In genomic region chr2:9174771-9175441, GRCh38 we compare ENCODE assay signal across 9 cellular contexts. TPM values are rescaled to one million over a fixed set of nuclear protein-coding genes. Genes with fewer than 3 reads are reported as not detected.
DNase-seq lines count a peak whose midpoint lies in the region; ATAC-seq, FAIRE-seq and TF ChIP-seq lines count a peak whose summit lies in the region.
"Had no signal": no experiment of that assay in that cellular context is flagged by ENCODE, and none has a peak within 500 bp of the region (broad histone marks: within the 10 kb centered on the region; RNA-seq: fewer than 3 reads in every experiment).

No MANE protein-coding gene starts in this region.

- no peak for TF ChIP-seq POLR2A in endothelial cell of umbilical vein (IDR thresholded peaks at IDR 0.05; ENCODE audit: low read depth, low read length)

- no peaks in the 10 kb centered on the region for H3K9me1 ChIP-seq in endothelial cell of umbilical vein (replicated peaks; ENCODE audit: control insufficient read depth, extremely low read depth, insufficient read depth, low read length)

- no peaks in the 10 kb centered on the region for H3K79me2 ChIP-seq in endothelial cell of umbilical vein (ENCODE audit: control insufficient read depth, insufficient read depth, low read length)

- intact Hi-C loops in endothelial cell of umbilical vein (cut with micrococcal nuclease): loop anchor here (1.0 kb wide), 1 partner anchor 26 kb away; no protein-coding TSS in a partner anchor

- DNase-seq in NCI-H2107 treated with DMSO at 0.1 percent for 48 hours (lab: John Stamatoyannopoulos, UW; ENCODE audit: unreplicated experiment): peak; percentile 70
- DNase-seq in NCI-H2107 (lab: John Stamatoyannopoulos, UW): no peak
- DNase-seq in NCI-H69 (lab: John Stamatoyannopoulos, UW): peak; percentile 77
- peak; percentile 64 for DNase-seq in endothelial cell of umbilical vein (ENCODE audit: low read depth, low spot score)
- DNase-seq in nucleus accumbens (lab: John Stamatoyannopoulos, UW): no peak
- no peak for DNase-seq in pons (ENCODE audit: low spot score)
- DNase-seq: activated CD4-positive, alpha-beta T cell treated with anti-CD3 and anti-CD28 coated beads for 48 hours had no signal

- peaks cover 20% of the 10 kb centered on the region for H3K4me1 ChIP-seq in endothelial cell of umbilical vein (ENCODE audit: control insufficient read depth, extremely low read depth, insufficient read depth, low read length)
- H3K4me1 ChIP-seq in skeletal muscle satellite cell (ENCODE audit: control insufficient read depth, insufficient read depth, low read length): peaks cover 37% of the 10 kb centered on the region

- POLR2A ChIA-PET in endothelial cell of umbilical vein (lab: Charles Lee): interaction anchor here (0.5 to 0.6 kb wide), 2 partner anchors 159 to 323 kb away, joined by 3 to 7 read pairs; no protein-coding TSS in a partner anchor

- H3K4me2 ChIP-seq in endothelial cell of umbilical vein (ENCODE audit: insufficient read depth, low read length) (no peak overlapping the region), skeletal muscle satellite cell (ENCODE audit: low read length) (peak overlapping the region; percentile 54)

- peak; percentile 79 for FAIRE-seq in endothelial cell of umbilical vein (lab: Jason Lieb, UNC)

- H3K36me3 ChIP-seq in endothelial cell of umbilical vein (ENCODE audit: control insufficient read depth in 2 of 2, extremely low read depth in 1 of 2, insufficient read depth in 2 of 2, low read length in 2 of 2): no peaks in the 10 kb centered on the region
- no peaks in the 10 kb centered on the region for H3K36me3 ChIP-seq in skeletal muscle satellite cell (ENCODE audit: insufficient read depth, low read length)

- H3K9me3 ChIP-seq in endothelial cell of umbilical vein (replicated peaks; ENCODE audit: control insufficient read depth, insufficient read depth, low read length) (no peaks in the 10 kb centered on the region), skeletal muscle satellite cell (replicated peaks; ENCODE audit: low read length) (no peaks in the 10 kb centered on the region)

- CTCF ChIA-PET in endothelial cell of umbilical vein (lab: Charles Lee): interaction anchor here (0.6 to 1.1 kb wide), 7 partner anchors 9 to 158 kb away, joined by 3 to 6 read pairs (median 3); no protein-coding TSS in a partner anchor

- H2AFZ ChIP-seq in endothelial cell of umbilical vein (ENCODE audit: low read depth, low read length): no peak overlapping the region

- no peak for ATAC-seq in HG02840 (IDR thresholded peaks at IDR 0.05; ENCODE audit: low FRiP score, unreplicated experiment)

- no TSS peak for BruUV-seq in endothelial cell of umbilical vein (replicated peaks; lab: Mats Ljungman, UMichigan)

- no peaks in the 10 kb centered on the region for H4K20me1 ChIP-seq in endothelial cell of umbilical vein (replicated peaks; ENCODE audit: control insufficient read depth, extremely low read depth, insufficient read depth, low read length)

- dilution Hi-C loops in endothelial cell of umbilical vein (cut with MboI; ENCODE audit: extremely low pct_ligation_motif_present, low sequenced_read_pairs): loop anchor here (25.0 kb wide), 1 partner anchor 187 kb away; no protein-coding TSS in a partner anchor

- H3K4me3 ChIP-seq in endothelial cell of umbilical vein (replicated peaks in 1 of 3; ENCODE audit: insufficient read depth in 1 of 3, low read depth in 1 of 3, low read length in 3 of 3): no peak overlapping the region
- H3K4me3 ChIP-seq in skeletal muscle satellite cell (ENCODE audit: low read length): peak overlapping the region; percentile 4

- no peak for TF ChIP-seq CTCF in endothelial cell of umbilical vein (IDR thresholded peaks at IDR 0.05; ENCODE audit: extremely low read depth in 1 of 2, insufficient read depth in 1 of 2, low read depth in 1 of 2, low read length in 2 of 2)

- H3K27me3 ChIP-seq in endothelial cell of umbilical vein (ENCODE audit: control insufficient read depth in 2 of 2, insufficient read depth in 2 of 2, low read length in 2 of 2) (no peaks in the 10 kb centered on the region), skeletal muscle satellite cell (ENCODE audit: control insufficient read depth, insufficient read depth, low read length) (no peaks in the 10 kb centered on the region)

- H3K9ac ChIP-seq in endothelial cell of umbilical vein (replicated peaks; ENCODE audit: extremely low read depth, insufficient read depth, low read length): no peak overlapping the region
- peak overlapping the region; percentile 19 for H3K9ac ChIP-seq in skeletal muscle satellite cell (ENCODE audit: low read depth, low read length)

- H3K27ac ChIP-seq in endothelial cell of umbilical vein (ENCODE audit: insufficient read depth, low read depth, low read length): no peak overlapping the region

TF ChIP-seq in endothelial cell of umbilical vein, 7 proteins besides CTCF, POLR2A, EP300 and RAD21:
- TF ChIP-seq EZH2 (IDR thresholded peaks at IDR 0.05; ENCODE audit: borderline replicate concordance, low read depth, low read length, severe bottlenecking) (no peak), JUN (IDR thresholded peaks at IDR 0.05; ENCODE audit: borderline replicate concordance, insufficient read depth, insufficient read length, low read depth) (no peak), MYC (IDR thresholded peaks at IDR 0.05; ENCODE audit: low read depth, low read length) (no peak), POLR2AphosphoS5 (IDR thresholded peaks at IDR 0.05; ENCODE audit: insufficient read depth, low read depth, low read length) (no peak), FOS (IDR thresholded peaks at IDR 0.05; ENCODE audit: borderline replicate concordance, insufficient read depth, low read length) (peak; percentile 45), MAX (IDR thresholded peaks at IDR 0.05; ENCODE audit: insufficient read depth, insufficient read length) (no peak)

RNA-seq across cellular contexts. Expression of gene ASAP2, which starts 31.7 kb away (rescaled TPM):
- 75.8 and 79.2 TPM in 2 replicates for total RNA-seq in endothelial cell of umbilical vein
- 26.4 and 31.1 TPM in 2 replicates for polyA plus RNA-seq in endothelial cell of umbilical vein
- 31.6 and 32.0 TPM in 2 replicates for polyA plus RNA-seq in endothelial cell of umbilical vein (2011; cell fraction: cytosol; rRNA removed)
- polyA plus RNA-seq in endothelial cell of umbilical vein (2011; cell fraction: nucleus; rRNA removed): 85.8 and 94.0 TPM in 2 replicates
- polyA plus RNA-seq in endothelial cell of umbilical vein (2012): 39.1 and 42.5 TPM in 2 replicates
- 66.1 and 67.7 TPM in 2 replicates for polyA minus RNA-seq in endothelial cell of umbilical vein
- polyA minus RNA-seq in endothelial cell of umbilical vein (2011; cell fraction: cytosol; rRNA and poly(A)+ RNA removed): 7.3 TPM
- polyA minus RNA-seq in endothelial cell of umbilical vein (2011; cell fraction: nucleus; rRNA and poly(A)+ RNA removed): 92.1 and 117 TPM in 2 replicates
- total RNA-seq in skeletal muscle satellite cell (2012; rRNA removed): 43.7 and 51.2 TPM in 2 replicates

Comparison
In these comparisons a context has a peak if more than half of its experiments do, and no peak if none do; other contexts are left out.
1. DNase-seq: peak in NCI-H2107 treated with DMSO at 0.1 percent for 48 hours (single experiment), NCI-H69 (single experiment) and endothelial cell of umbilical vein (single experiment); none in NCI-H2107 (single experiment), nucleus accumbens (0 of 56) and pons (single experiment).